In the genomic region with DNA sequence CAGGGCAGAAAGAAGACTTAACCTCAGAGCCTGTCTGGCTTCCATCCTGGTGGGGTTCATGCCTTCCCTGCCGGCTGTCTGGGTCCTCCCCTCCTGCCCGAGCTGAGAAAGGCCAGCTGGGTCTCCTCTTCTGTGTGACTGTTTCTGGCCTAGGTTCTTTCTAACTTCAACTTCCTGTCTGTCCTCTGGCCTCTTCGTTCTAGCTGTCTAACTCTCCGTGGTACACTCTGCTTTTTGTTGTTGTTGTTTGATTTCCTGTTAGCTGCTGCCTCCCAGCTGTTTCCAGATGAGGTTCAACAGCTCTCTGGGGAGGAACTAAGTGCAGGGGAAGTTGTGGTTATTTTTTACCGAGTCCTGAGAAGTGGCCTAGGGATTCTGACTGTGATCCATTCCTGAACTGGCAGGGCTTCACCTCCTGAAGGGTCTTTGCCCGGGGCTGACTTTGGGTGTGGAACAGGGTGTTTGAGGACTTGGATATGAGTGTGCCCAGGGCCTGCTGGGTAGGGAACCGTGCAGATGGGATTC, we compare ENCODE assay signal across 8 cellular contexts. TPM values are rescaled to one million over a fixed set of nuclear protein-coding genes. Genes with fewer than 3 reads are reported as not detected.
DNase-seq lines count a peak whose midpoint lies in the region; ATAC-seq, FAIRE-seq and TF ChIP-seq lines count a peak whose summit lies in the region.

No MANE protein-coding gene starts in this region.

- no TSS peak for BruUV-seq in HepG2 (replicated peaks; lab: Mats Ljungman, UMichigan)

- DNase-seq in EL (peak; percentile 50), NOMO-1 treated with DMSO at 0.1 percent for 48 hours (lab: John Stamatoyannopoulos, UW; ENCODE audit: unreplicated experiment) (peak; percentile 86), brain microvascular endothelial cell (no peak), HepG2 (ENCODE audit: low spot score) (no peak), transverse colon (peak; percentile 60)
- DNase-seq in stimulated activated CD4-positive, alpha-beta T cell treated with anti-CD3 and anti-CD28 coated beads, Interleukin-1b, Interleukin-23, amount 100 ng/mL, for 48 hours, result no peak

- H3K4me2 ChIP-seq in HepG2 (ENCODE audit: low read depth, low read length), result peak overlapping the region; percentile 99

- H4K20me1 ChIP-seq in HepG2 (ENCODE audit: insufficient read depth, low read length), result peaks cover 17% of the 10 kb centered on the region

- H2AFZ ChIP-seq in HepG2 (ENCODE audit: low read length), result no peak overlapping the region

- peak overlapping the region; percentile 27; the same call in 1 of the 2 replicates for H3K9ac ChIP-seq in HepG2 (ENCODE audit: insufficient read depth, low read depth, low read length)

- CTCF ChIA-PET in HepG2 (lab: Yijun Ruan, JAX; ENCODE audit: low intra/inter-chr PET ratio, low total read pairs), result no interaction called here

- TF ChIP-seq EP300 in HepG2 (IDR thresholded peaks at IDR 0.05; ENCODE audit: low read depth in 2 of 2, low read length in 2 of 2) (no peak), HepG2 (CRISPR knock-in tag; IDR thresholded peaks at IDR 0.05; ENCODE audit: borderline replicate concordance) (no peak), transverse colon (IDR thresholded peaks at IDR 0.05; ENCODE audit: low read depth) (no peak)

- TF ChIP-seq RAD21 in HepG2 (CRISPR knock-in tag; IDR thresholded peaks at IDR 0.05), result no peak

- H3K4me3 ChIP-seq in brain microvascular endothelial cell (ENCODE audit: low read depth, low read length) (peak overlapping the region; percentile 88), HepG2 (replicated peaks in 1 of 3; ENCODE audit: insufficient read depth in 1 of 3, low read depth in 2 of 3, low read length in 3 of 3) (0 out of 6 replicates have a peak overlapping the region, but pooled peaks of 1 of the 3 experiments have one; percentile 19), transverse colon (peak overlapping the region; percentile 82 to 94 (median 88))

- TF ChIP-seq POLR2A in HepG2 (IDR thresholded peaks at IDR 0.05; ENCODE audit: insufficient read depth in 1 of 2, low read depth in 2 of 2, low read length in 2 of 2), result no peak
- TF ChIP-seq POLR2A in transverse colon (IDR thresholded peaks at IDR 0.05), result peak; percentile 59

- H3K79me2 ChIP-seq in HepG2 (ENCODE audit: insufficient read depth, low read length), result peaks cover 45% of the 10 kb centered on the region

- H3K36me3 ChIP-seq in brain microvascular endothelial cell (replicated peaks) (peaks cover 22% of the 10 kb centered on the region), HepG2 (replicated peaks in 1 of 2; ENCODE audit: control insufficient read depth in 1 of 2, insufficient read depth in 2 of 2, low read length in 2 of 2) (peaks cover 5 to 25% of the 10 kb centered on the region in 2 experiments; a peak in 4 of 5 replicates), transverse colon (no peaks in the 10 kb centered on the region)

- ATAC-seq in GM21529 (IDR thresholded peaks at IDR 0.05; ENCODE audit: unreplicated experiment), result peak; percentile 49
- ATAC-seq in HepG2, result no peak
- ATAC-seq in HG03045 (IDR thresholded peaks at IDR 0.05; ENCODE audit: unreplicated experiment), result no peak

- H3K9me3 ChIP-seq in HepG2 (ENCODE audit: low read length), result no peaks in the 10 kb centered on the region
- H3K9me3 ChIP-seq in transverse colon, result no peaks in the 10 kb centered on the region

- POLR2A ChIA-PET in HepG2 (lab: Yijun Ruan, JAX), result interaction anchor here (2.9 kb wide), 1 partner anchor 15 kb away, joined by 9 read pairs; no protein-coding TSS in a partner anchor

- 68% methylated on average over 6 of the region's 7 CpGs for WGBS in HepG2 (ENCODE audit: low lambda C conversion rate)
- 0 to 1% methylated on average over 2 to 7 of the region's 7 CpGs for WGBS in transverse colon (ENCODE audit: low coverage in 1 of 2), 2 donors

- H3K27me3 ChIP-seq in brain microvascular endothelial cell (replicated peaks) (no peaks in the 10 kb centered on the region), HepG2 (ENCODE audit: control insufficient read depth in 1 of 2, insufficient read depth in 2 of 2, low read length in 2 of 2) (no peaks in the 10 kb centered on the region), transverse colon (no peaks in the 10 kb centered on the region)

- FAIRE-seq in HepG2 (lab: Jason Lieb, UNC), result no peak

- H3K4me1 ChIP-seq in HepG2 (ENCODE audit: insufficient read depth, low read length) (peaks cover 56% of the 10 kb centered on the region), transverse colon (peaks cover 36 to 78% (median 72%) of the 10 kb centered on the region in 4 donors)

- in situ Hi-C loops in brain microvascular endothelial cell (cut with HindIII; ENCODE audit: low pct_ligation_motif_present, low sequenced_read_pairs) (no loop called here), HepG2 (cut with HindIII; ENCODE audit: extremely low pct_ligation_motif_present, low pct_unique_long_range_greater_than_20kb) (no loop called here), transverse colon (cut with MboI; ENCODE audit: low pct_ligation_motif_present in 1 of 4, low pct_unique_long_range_greater_than_20kb in 1 of 4, low sequenced_read_pairs in 3 of 4) (no loop called here)

- intact Hi-C loops in HepG2 (cut with micrococcal nuclease; ENCODE audit: unreplicated experiment), result no loop called here
- intact Hi-C loops in transverse colon (cut with DNase I; ENCODE audit: low total_unique reads), result no loop called here

- peak overlapping the region; percentile 79 for H3K27ac ChIP-seq in brain microvascular endothelial cell
- no peak overlapping the region for H3K27ac ChIP-seq in HepG2 (ENCODE audit: extremely low read length, insufficient read depth, low read length)
- peak overlapping the region; percentile 90 to 95 (median 94) for H3K27ac ChIP-seq in transverse colon

- no peak for TF ChIP-seq CTCF in brain microvascular endothelial cell (IDR thresholded peaks at IDR 0.05; ENCODE audit: low read depth, low read length, missing control alignments)
- no peak for TF ChIP-seq CTCF in HepG2 (CRISPR knock-in tag; IDR thresholded peaks at IDR 0.05)
- TF ChIP-seq CTCF in transverse colon (IDR thresholded peaks at IDR 0.05), result no peak

TF ChIP-seq in HepG2, 621 proteins besides CTCF, POLR2A, EP300 and RAD21 (continues in another document):
- TF ChIP-seq, protein P1, sequence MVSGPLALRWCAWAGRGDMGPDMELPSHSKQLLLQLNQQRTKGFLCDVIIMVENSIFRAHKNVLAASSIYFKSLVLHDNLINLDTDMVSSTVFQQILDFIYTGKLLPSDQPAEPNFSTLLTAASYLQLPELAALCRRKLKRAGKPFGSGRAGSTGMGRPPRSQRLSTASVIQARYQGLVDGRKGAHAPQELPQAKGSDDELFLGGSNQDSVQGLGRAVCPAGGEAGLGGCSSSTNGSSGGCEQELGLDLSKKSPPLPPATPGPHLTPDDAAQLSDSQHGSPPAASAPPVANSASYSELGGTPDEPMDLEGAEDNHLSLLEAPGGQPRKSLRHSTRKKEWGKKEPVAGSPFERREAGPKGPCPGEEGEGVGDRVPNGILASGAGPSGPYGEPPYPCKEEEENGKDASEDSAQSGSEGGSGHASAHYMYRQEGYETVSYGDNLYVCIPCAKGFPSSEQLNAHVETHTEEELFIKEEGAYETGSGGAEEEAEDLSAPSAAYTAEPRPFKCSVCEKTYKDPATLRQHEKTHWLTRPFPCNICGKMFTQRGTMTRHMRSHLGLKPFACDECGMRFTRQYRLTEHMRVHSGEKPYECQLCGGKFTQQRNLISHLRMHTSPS (CRISPR knock-in tag; IDR thresholded peaks at IDR 0.05; ENCODE audit: low read depth), result no peak
- TF ChIP-seq, protein P2, sequence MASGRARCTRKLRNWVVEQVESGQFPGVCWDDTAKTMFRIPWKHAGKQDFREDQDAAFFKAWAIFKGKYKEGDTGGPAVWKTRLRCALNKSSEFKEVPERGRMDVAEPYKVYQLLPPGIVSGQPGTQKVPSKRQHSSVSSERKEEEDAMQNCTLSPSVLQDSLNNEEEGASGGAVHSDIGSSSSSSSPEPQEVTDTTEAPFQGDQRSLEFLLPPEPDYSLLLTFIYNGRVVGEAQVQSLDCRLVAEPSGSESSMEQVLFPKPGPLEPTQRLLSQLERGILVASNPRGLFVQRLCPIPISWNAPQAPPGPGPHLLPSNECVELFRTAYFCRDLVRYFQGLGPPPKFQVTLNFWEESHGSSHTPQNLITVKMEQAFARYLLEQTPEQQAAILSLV (CRISPR knock-in tag; IDR thresholded peaks at IDR 0.05; ENCODE audit: borderline replicate concordance), result no peak
- no peak for TF ChIP-seq ZSCAN22 (CRISPR knock-in tag; IDR thresholded peaks at IDR 0.05)
- TF ChIP-seq, protein P3, sequence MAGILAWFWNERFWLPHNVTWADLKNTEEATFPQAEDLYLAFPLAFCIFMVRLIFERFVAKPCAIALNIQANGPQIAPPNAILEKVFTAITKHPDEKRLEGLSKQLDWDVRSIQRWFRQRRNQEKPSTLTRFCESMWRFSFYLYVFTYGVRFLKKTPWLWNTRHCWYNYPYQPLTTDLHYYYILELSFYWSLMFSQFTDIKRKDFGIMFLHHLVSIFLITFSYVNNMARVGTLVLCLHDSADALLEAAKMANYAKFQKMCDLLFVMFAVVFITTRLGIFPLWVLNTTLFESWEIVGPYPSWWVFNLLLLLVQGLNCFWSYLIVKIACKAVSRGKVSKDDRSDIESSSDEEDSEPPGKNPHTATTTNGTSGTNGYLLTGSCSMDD (CRISPR knock-in tag; IDR thresholded peaks at IDR 0.05), result no peak

RNA-seq across cellular contexts. Expression of a gene that starts 3.2 kb away (rescaled TPM):
- total RNA-seq in HepG2 (2016; rRNA removed; fragmentation: Illumina TruSeq; extraction: Trizol), result 4.4 and 5.3 TPM in 2 replicates
- total RNA-seq in HepG2 (2016; cell fraction: cytosol; rRNA removed; fragmentation: Illumina TruSeq; extraction: Trizol; ENCODE audit: low read depth), result 23.5 and 32.3 TPM in 2 replicates
- 4.0 and 6.0 TPM in 2 replicates for total RNA-seq in HepG2 (2016; cell fraction: insoluble cytoplasmic fraction; rRNA removed; fragmentation: Illumina TruSeq; extraction: Trizol)
- 9.3 and 10.6 TPM in 2 replicates for total RNA-seq in HepG2 (2016; cell fraction: membrane; rRNA removed; fragmentation: Illumina TruSeq; extraction: Trizol)
- 7.4 and 8.4 TPM in 2 replicates for total RNA-seq in HepG2 (2016; cell fraction: nucleus; rRNA removed; fragmentation: Illumina TruSeq; extraction: Trizol)
- polyA plus RNA-seq in HepG2 (2011; rRNA removed), result 6.3 and 6.7 TPM in 2 replicates
- 2.2 and 2.4 TPM in 2 replicates for polyA plus RNA-seq in HepG2 (2011; cell fraction: cytosol; rRNA removed)
- 25.4 and 79.6 TPM in 2 replicates for polyA plus RNA-seq in HepG2 (2011; cell fraction: nucleus; rRNA removed)
- polyA plus RNA-seq in HepG2 (2012), result 10.8 and 14.9 TPM in 2 replicates
- polyA plus RNA-seq in HepG2 (2016; cell fraction: cytosol; fragmentation: Illumina TruSeq; extraction: Trizol; ENCODE audit: low read depth), result 8.7 and 8.8 TPM in 2 replicates
- 6.2 and 10.8 TPM in 2 replicates for polyA plus RNA-seq in HepG2 (2016; cell fraction: insoluble cytoplasmic fraction; fragmentation: Illumina TruSeq; extraction: Trizol; ENCODE audit: low read depth)
- polyA plus RNA-seq in HepG2 (2016; cell fraction: membrane; fragmentation: Illumina TruSeq; extraction: Trizol; ENCODE audit: low read depth), result 12.2 and 13.1 TPM in 2 replicates
- polyA plus RNA-seq in HepG2 (2016; cell fraction: nucleus; fragmentation: Illumina TruSeq; extraction: Trizol; ENCODE audit: insufficient read depth, low read depth), result 23.5 and 26.5 TPM in 2 replicates
- polyA minus RNA-seq in HepG2 (2011; rRNA and poly(A)+ RNA removed; ENCODE audit: low replicate concordance), result 10.1 and 18.6 TPM in 2 replicates
- 6.0 and 7.2 TPM in 2 replicates for polyA minus RNA-seq in HepG2 (2011; cell fraction: cytosol; rRNA and poly(A)+ RNA removed)
- 12.4 and 12.6 TPM in 2 replicates for polyA minus RNA-seq in HepG2 (2011; cell fraction: nucleus; rRNA and poly(A)+ RNA removed)
- total RNA-seq in transverse colon, result 100 to 1,000 TPM in 3 of 4 donors, 10 to 100 TPM in 1; 99.5 to 302 (median 151) TPM

Comparison
In these comparisons a context has a peak if more than half of its experiments do, and no peak if none do; other contexts are left out.
1. DNase-seq: peak in EL (single experiment), NOMO-1 treated with DMSO at 0.1 percent for 48 hours (single experiment) and transverse colon (single experiment); none in brain microvascular endothelial cell (single experiment), HepG2 (single experiment) and stimulated activated CD4-positive, alpha-beta T cell treated with anti-CD3 and anti-CD28 coated beads, Interleukin-1b, Interleukin-23, amount 100 ng/mL, for 48 hours (single experiment).